In the genomic region with DNA sequence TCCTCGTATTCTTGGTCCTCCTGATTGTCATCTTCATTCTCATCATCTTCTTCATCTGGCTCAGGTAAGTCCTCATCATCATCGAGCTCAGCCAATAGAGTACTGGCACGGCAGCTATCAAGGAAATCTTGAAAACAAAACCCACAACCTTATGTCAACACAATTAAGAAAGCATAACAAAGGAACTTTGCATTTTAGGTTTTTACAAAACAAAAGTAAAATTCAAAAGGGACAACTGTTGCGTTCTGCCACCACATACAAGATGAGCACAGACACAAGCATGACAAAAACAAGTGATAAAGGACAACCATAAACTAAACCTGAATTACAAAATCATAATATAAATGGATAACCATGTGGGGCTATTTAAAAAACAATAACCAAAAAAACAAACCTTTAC, we compare ENCODE assay signal across 19 cellular contexts.
DNase-seq lines count a peak whose midpoint lies in the region; ATAC-seq and TF ChIP-seq lines count a peak whose summit lies in the region.
"Had no signal": no experiment of that assay in that cellular context is flagged by ENCODE, and none has a peak within 500 bp of the region (broad histone marks: within the 10 kb centered on the region; RNA-seq: fewer than 3 reads in every experiment).

No MANE protein-coding gene starts in this region.

- peak overlapping the region in 4 of 7 donors; percentile 7 to 76 (median 44) for H3K27ac Mint-ChIP-seq in CD4-positive, alpha-beta memory T cell
- H3K27ac Mint-ChIP-seq in T-helper 17 cell: peak overlapping the region; percentile 94

- no peak overlapping the region for H3K4me3 ChIP-seq in CD4-positive, alpha-beta memory T cell (ENCODE audit: low read length in 2 of 2)
- H3K4me3 ChIP-seq in H7 (ENCODE audit: insufficient read depth, low read depth, low read length) (no peak overlapping the region), iPS-18a (ENCODE audit: low read length) (peak overlapping the region; percentile 32), lower lobe of right lung (no peak overlapping the region)
- H3K4me3 ChIP-seq: A549, GM12878 had no signal

- no peak overlapping the region for H3K9ac ChIP-seq in iPS-18a (ENCODE audit: low read length)

- CTCF ChIA-PET in CD4-positive, alpha-beta memory T cell (lab: Charles Lee; ENCODE audit: partially characterized antibody): no interaction called here

- POLR2A ChIA-PET in CD4-positive, alpha-beta memory T cell (lab: Charles Lee; ENCODE audit: partially characterized antibody): interaction anchor here (1.6 to 2.6 kb wide), 2 partner anchors 83 to 85 kb away, joined by 3 to 17 read pairs; a partner anchor contains a TSS

- H3K4me1 Mint-ChIP-seq in CD4-positive, alpha-beta memory T cell: peaks cover 24 to 32% (median 28%) of the 10 kb centered on the region in 4 donors
- H3K4me1 Mint-ChIP-seq in T-helper 17 cell: peaks cover 26% of the 10 kb centered on the region

- no peak overlapping the region for H3K27ac ChIP-seq in CD4-positive, alpha-beta memory T cell (ENCODE audit: low read depth, low read length)
- peak overlapping the region; percentile 56 for H3K27ac ChIP-seq in iPS-18a (ENCODE audit: low read length)
- H3K27ac ChIP-seq in lower lobe of right lung: no peak overlapping the region
- H3K27ac ChIP-seq: A549, HL-60 had no signal

- H3K36me3 ChIP-seq in CD4-positive, alpha-beta memory T cell (ENCODE audit: insufficient read depth, low read length): peaks cover 31% of the 10 kb centered on the region
- H3K36me3 ChIP-seq in H7 (replicated peaks; ENCODE audit: control insufficient read depth, insufficient read depth, low read length) (peaks cover 13% of the 10 kb centered on the region), iPS-18a (ENCODE audit: control insufficient read depth, low read depth, low read length) (peaks cover 52% of the 10 kb centered on the region), lower lobe of right lung (peaks cover 98% of the 10 kb centered on the region)

- peaks cover 33% of the 10 kb centered on the region for H3K4me1 ChIP-seq in CD4-positive, alpha-beta memory T cell (ENCODE audit: insufficient read depth, low read length)
- peaks cover 23% of the 10 kb centered on the region for H3K4me1 ChIP-seq in iPS-18a (ENCODE audit: control insufficient read depth, low read depth, low read length)
- H3K4me1 ChIP-seq in lower lobe of right lung: peaks cover 3% of the 10 kb centered on the region
- H3K4me1 ChIP-seq: A549 had no signal

- H3K4me3 Mint-ChIP-seq in CD4-positive, alpha-beta memory T cell: peak overlapping the region in 2 of 8 donors; percentile 28
- H3K4me3 Mint-ChIP-seq in T-helper 17 cell: no peak overlapping the region

- no peak for TF ChIP-seq CTCF in lower lobe of right lung (IDR thresholded peaks at IDR 0.05)

- intact Hi-C loops in CD4-positive, alpha-beta memory T cell (cut with micrococcal nuclease): no loop called here
- intact Hi-C loops in lower lobe of right lung (cut with DNase I): no loop called here
- intact Hi-C loops in sciatic nerve (cut with DNase I): no loop called here

- H3K9me3 Mint-ChIP-seq in CD4-positive, alpha-beta memory T cell: no peaks in the 10 kb centered on the region

- DNase-seq in CD4-positive, alpha-beta memory T cell: no peak
- peak; percentile 27 for DNase-seq in H7
- no peak for DNase-seq in T-helper 17 cell
- no peak for DNase-seq in lower lobe of right lung
- DNase-seq in sciatic nerve (ENCODE audit: low spot score): no peak
- DNase-seq: C1 segment of cervical spinal cord, DMS79 treated with DMSO at 0.1 percent for 48 hours, GDM1, GOT3, KG1, NCI-H1436, NCI-H2029 treated with DMSO at 0.1 percent for 48 hours, NCI-H510A treated with DMSO at 0.1 percent for 48 hours, SW 1271 had no signal

- ATAC-seq in T-helper 17 cell: no peak
- no peak for ATAC-seq in lower lobe of right lung
- ATAC-seq in sciatic nerve: no peak
- no peak for ATAC-seq in HG02642 (IDR thresholded peaks at IDR 0.05; ENCODE audit: poor library complexity, unreplicated experiment)
- ATAC-seq: GM12878 had no signal

- no peaks in the 10 kb centered on the region for H3K27me3 Mint-ChIP-seq in CD4-positive, alpha-beta memory T cell
- H3K27me3 Mint-ChIP-seq in T-helper 17 cell: no peaks in the 10 kb centered on the region

- H3K36me3 Mint-ChIP-seq in CD4-positive, alpha-beta memory T cell: peaks cover 43 to 51% of the 10 kb centered on the region in 2 donors
- H3K36me3 Mint-ChIP-seq in T-helper 17 cell (ENCODE audit: low read depth): peaks cover 10% of the 10 kb centered on the region

- H3K27me3 ChIP-seq in CD4-positive, alpha-beta memory T cell (ENCODE audit: insufficient read depth, low read length): no peaks in the 10 kb centered on the region
- no peaks in the 10 kb centered on the region for H3K27me3 ChIP-seq in H7 (ENCODE audit: control insufficient read depth, insufficient read depth, low read length)
- H3K27me3 ChIP-seq in iPS-18a (ENCODE audit: control insufficient read depth, insufficient read depth, low read length): no peaks in the 10 kb centered on the region
- no peaks in the 10 kb centered on the region for H3K27me3 ChIP-seq in lower lobe of right lung (ENCODE audit: low read depth)

- no peaks in the 10 kb centered on the region for H3K9me3 ChIP-seq in CD4-positive, alpha-beta memory T cell (ENCODE audit: control insufficient read depth in 1 of 2, low read length in 2 of 2)
- H3K9me3 ChIP-seq in T-helper 17 cell (ENCODE audit: control insufficient read depth, low read length, poor library complexity, severe bottlenecking): no peaks in the 10 kb centered on the region
- no peaks in the 10 kb centered on the region for H3K9me3 ChIP-seq in iPS-18a (ENCODE audit: control insufficient read depth, low read depth, low read length)
- no peaks in the 10 kb centered on the region for H3K9me3 ChIP-seq in lower lobe of right lung
- H3K9me3 ChIP-seq: A549 had no signal
